Comparison of ENCODE assay signal across 1 cellular context in the genomic region with DNA sequence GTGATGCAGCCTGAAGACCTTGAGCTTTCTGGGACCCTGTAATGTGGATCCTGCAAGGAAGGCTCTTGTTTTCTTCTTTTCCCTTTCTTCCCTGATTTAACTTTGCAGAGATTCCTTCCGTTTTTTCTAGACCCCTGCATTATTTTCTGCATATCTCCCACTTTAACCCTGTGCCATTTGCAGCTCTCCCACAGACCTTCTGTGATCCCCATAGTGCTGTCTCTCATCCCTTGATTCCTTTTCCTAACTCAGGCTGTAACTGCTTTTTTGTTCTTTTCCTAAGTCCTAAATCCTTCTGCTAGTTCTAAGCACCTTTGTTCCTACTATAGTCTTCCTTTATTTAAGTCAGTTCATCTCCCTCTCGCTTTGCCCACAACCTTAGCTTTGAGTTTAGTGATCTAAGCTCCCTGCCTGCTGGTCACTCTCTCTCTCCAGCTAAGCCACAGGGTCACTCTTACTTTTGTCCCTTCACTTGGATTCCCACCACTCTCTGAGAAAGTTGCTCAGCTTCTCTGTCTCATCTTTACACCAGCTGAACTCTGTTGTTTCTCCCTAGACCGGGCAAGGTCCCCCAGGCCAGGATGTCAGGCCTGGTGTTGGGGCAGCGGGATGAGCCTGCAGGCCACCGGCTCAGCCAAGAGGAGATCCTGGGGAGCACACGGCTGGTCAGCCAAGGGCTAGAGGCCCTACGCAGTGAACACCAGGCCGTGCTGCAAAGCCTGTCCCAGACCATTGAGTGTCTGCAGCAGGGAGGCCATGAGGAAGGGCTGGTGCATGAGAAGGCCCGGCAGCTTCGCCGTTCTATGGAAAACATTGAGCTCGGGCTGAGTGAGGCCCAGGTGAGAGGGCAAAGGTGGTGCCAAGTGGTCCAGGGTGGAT.
TF ChIP-seq lines count a peak whose summit lies in the region.

No MANE protein-coding gene starts in this region.

TF ChIP-seq in HepG2, 621 proteins besides CTCF, POLR2A, EP300 and RAD21 (continued from another document and continues in another):
- TF ChIP-seq RERE (CRISPR knock-in tag; IDR thresholded peaks at IDR 0.05; ENCODE audit: low read depth) (no peak), KMT2A (CRISPR knock-in tag; IDR thresholded peaks at IDR 0.05) (0 out of 2 replicates have a peak, but pooled peaks have one; percentile 3), ZBTB21 (CRISPR knock-in tag; IDR thresholded peaks at IDR 0.05) (no peak), ZNF788 (CRISPR knock-in tag; IDR thresholded peaks at IDR 0.05; ENCODE audit: borderline replicate concordance) (no peak), ZNF749 (CRISPR knock-in tag; IDR thresholded peaks at IDR 0.05; ENCODE audit: borderline replicate concordance) (no peak), ZNF614 (CRISPR knock-in tag; IDR thresholded peaks at IDR 0.05; ENCODE audit: borderline replicate concordance) (no peak), ARID5B (CRISPR knock-in tag; IDR thresholded peaks at IDR 0.05) (no peak), MBD4 (IDR thresholded peaks at IDR 0.05; ENCODE audit: borderline replicate concordance, low read length) (no peak), ATF6 (CRISPR knock-in tag; conservative IDR thresholded peaks at IDR 0.05) (no peak), JUNB (CRISPR knock-in tag; IDR thresholded peaks at IDR 0.05; ENCODE audit: borderline replicate concordance) (no peak), ASH2L (IDR thresholded peaks at IDR 0.05; ENCODE audit: insufficient read length, low read depth, low read length) (no peak), AGO2 (optimal IDR thresholded peaks at IDR 0.05; ENCODE audit: low read depth, low read length) (peak; percentile 20), ZNF891 (CRISPR knock-in tag; IDR thresholded peaks at IDR 0.05) (peak; percentile 60; the same call in 1 of the 2 replicates), ZSCAN30 (CRISPR knock-in tag; IDR thresholded peaks at IDR 0.05) (0 out of 2 replicates have a peak, but pooled peaks have one; percentile 65), KDM5B (CRISPR knock-in tag; IDR thresholded peaks at IDR 0.05; ENCODE audit: borderline replicate concordance) (no peak), MAZ (IDR thresholded peaks at IDR 0.05; ENCODE audit: borderline replicate concordance, low read depth, low read length) (no peak), MAZ (CRISPR knock-in tag; IDR thresholded peaks at IDR 0.05; ENCODE audit: low read depth) (0 out of 2 replicates have a peak, but pooled peaks have one; percentile 3), ATRX (CRISPR knock-in tag; IDR thresholded peaks at IDR 0.05; ENCODE audit: borderline replicate concordance) (no peak), KLF16 (CRISPR knock-in tag; IDR thresholded peaks at IDR 0.05) (no peak), HINFP (CRISPR knock-in tag; IDR thresholded peaks at IDR 0.05; ENCODE audit: low read depth) (no peak), PPARG (CRISPR knock-in tag; conservative IDR thresholded peaks at IDR 0.05) (0 out of 2 replicates have a peak, but pooled peaks have one; percentile 1), NAIF1 (CRISPR knock-in tag; IDR thresholded peaks at IDR 0.05; ENCODE audit: borderline replicate concordance) (peak; percentile 48; the same call in 1 of the 2 replicates), THRA (CRISPR knock-in tag; IDR thresholded peaks at IDR 0.05; ENCODE audit: borderline replicate concordance) (no peak)
- TF ChIP-seq, protein P1, sequence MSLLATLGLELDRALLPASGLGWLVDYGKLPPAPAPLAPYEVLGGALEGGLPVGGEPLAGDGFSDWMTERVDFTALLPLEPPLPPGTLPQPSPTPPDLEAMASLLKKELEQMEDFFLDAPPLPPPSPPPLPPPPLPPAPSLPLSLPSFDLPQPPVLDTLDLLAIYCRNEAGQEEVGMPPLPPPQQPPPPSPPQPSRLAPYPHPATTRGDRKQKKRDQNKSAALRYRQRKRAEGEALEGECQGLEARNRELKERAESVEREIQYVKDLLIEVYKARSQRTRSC (CRISPR knock-in tag; IDR thresholded peaks at IDR 0.05; ENCODE audit: low read depth) = no peak
- TF ChIP-seq, protein P2, sequence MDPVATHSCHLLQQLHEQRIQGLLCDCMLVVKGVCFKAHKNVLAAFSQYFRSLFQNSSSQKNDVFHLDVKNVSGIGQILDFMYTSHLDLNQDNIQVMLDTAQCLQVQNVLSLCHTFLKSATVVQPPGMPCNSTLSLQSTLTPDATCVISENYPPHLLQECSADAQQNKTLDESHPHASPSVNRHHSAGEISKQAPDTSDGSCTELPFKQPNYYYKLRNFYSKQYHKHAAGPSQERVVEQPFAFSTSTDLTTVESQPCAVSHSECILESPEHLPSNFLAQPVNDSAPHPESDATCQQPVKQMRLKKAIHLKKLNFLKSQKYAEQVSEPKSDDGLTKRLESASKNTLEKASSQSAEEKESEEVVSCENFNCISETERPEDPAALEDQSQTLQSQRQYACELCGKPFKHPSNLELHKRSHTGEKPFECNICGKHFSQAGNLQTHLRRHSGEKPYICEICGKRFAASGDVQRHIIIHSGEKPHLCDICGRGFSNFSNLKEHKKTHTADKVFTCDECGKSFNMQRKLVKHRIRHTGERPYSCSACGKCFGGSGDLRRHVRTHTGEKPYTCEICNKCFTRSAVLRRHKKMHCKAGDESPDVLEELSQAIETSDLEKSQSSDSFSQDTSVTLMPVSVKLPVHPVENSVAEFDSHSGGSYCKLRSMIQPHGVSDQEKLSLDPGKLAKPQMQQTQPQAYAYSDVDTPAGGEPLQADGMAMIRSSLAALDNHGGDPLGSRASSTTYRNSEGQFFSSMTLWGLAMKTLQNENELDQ (CRISPR knock-in tag; IDR thresholded peaks at IDR 0.05; ENCODE audit: borderline replicate concordance) = peak; percentile 76; the same call in 1 of the 2 replicates
- TF ChIP-seq, protein P3, sequence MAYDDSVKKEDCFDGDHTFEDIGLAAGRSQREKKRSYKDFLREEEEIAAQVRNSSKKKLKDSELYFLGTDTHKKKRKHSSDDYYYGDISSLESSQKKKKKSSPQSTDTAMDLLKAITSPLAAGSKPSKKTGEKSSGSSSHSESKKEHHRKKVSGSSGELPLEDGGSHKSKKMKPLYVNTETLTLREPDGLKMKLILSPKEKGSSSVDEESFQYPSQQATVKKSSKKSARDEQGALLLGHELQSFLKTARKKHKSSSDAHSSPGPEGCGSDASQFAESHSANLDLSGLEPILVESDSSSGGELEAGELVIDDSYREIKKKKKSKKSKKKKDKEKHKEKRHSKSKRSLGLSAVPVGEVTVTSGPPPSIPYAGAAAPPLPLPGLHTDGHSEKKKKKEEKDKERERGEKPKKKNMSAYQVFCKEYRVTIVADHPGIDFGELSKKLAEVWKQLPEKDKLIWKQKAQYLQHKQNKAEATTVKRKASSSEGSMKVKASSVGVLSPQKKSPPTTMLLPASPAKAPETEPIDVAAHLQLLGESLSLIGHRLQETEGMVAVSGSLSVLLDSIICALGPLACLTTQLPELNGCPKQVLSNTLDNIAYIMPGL (CRISPR knock-in tag; IDR thresholded peaks at IDR 0.05; ENCODE audit: borderline replicate concordance in 1 of 2, low read depth in 1 of 2) = 0 out of 4 replicates have a peak, but pooled peaks of 1 of the 2 experiments have one; percentile 8
- TF ChIP-seq, protein P4, sequence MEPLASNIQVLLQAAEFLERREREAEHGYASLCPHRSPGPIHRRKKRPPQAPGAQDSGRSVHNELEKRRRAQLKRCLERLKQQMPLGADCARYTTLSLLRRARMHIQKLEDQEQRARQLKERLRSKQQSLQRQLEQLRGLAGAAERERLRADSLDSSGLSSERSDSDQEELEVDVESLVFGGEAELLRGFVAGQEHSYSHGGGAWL (CRISPR knock-in tag; IDR thresholded peaks at IDR 0.05) = 0 out of 2 replicates have a peak, but pooled peaks have one; percentile 24
- TF ChIP-seq, protein P5, sequence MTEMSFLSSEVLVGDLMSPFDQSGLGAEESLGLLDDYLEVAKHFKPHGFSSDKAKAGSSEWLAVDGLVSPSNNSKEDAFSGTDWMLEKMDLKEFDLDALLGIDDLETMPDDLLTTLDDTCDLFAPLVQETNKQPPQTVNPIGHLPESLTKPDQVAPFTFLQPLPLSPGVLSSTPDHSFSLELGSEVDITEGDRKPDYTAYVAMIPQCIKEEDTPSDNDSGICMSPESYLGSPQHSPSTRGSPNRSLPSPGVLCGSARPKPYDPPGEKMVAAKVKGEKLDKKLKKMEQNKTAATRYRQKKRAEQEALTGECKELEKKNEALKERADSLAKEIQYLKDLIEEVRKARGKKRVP (CRISPR knock-in tag; IDR thresholded peaks at IDR 0.05) = no peak
